In the genomic region with DNA sequence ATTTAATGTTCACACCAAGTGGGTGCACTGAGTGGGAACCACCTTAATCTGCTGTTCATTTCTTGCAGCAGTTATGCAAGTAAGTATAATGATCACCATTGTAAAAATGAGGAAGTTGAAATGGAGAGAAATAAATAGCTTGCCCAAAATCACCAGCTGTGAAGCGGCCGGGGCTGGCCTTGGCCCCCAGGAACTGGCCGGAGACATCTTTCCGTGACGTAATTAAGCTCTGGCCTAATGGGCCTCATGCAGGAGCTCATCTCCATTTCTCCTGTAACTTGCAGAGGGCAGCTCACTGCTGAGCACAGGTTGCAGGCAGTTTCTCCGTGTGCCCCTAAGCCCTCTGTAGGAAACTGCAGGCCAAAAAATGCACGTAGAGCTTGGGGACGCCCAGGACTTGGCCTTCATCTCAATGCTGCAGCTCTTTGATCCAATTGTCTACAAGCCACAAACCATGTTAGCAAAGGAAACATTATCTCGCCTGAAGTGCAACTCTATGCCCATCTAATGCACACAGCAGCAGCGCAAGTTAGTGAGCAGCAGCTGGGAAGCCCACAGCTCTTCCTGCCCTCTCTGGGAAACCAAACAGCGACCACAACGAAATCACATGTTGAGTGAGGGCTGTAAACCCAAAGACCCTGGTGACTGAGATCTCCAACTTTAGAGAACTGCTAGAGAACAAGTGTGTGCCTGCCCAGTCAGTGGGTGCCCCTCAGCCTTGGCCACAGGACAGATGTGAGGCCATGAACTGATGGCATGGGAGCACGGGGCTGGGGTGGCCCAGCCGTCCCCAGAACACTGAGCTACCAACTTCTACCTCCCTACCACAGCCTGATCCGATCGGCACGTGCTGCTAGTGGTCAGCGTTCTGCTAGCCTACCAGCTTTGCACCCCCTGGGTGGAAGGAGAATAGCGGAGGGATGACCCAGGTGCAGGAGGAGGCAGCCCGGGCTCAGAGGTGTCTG, we compare ENCODE assay signal across 9 cellular contexts. TPM values are rescaled to one million over a fixed set of nuclear protein-coding genes. Genes with fewer than 3 reads are reported as not detected.
A peak's percentile ranks its signal among the peaks of the same experiment; 100 is the strongest.
DNase-seq lines count a peak whose midpoint lies in the region; ATAC-seq and TF ChIP-seq lines count a peak whose summit lies in the region.
"Had no signal": no experiment of that assay in that cellular context is flagged by ENCODE, and none has a peak within 500 bp of the region (broad histone marks: within the 10 kb centered on the region; RNA-seq: fewer than 3 reads in every experiment).

No MANE protein-coding gene starts in this region.

- TF ChIP-seq CTCF in GM10266 (IDR thresholded peaks at IDR 0.05; ENCODE audit: control insufficient read depth, insufficient read depth, low read depth, missing control alignments) = no peak
- TF ChIP-seq CTCF in GM20000 (IDR thresholded peaks at IDR 0.05; ENCODE audit: extremely low read depth, missing control alignments) = no peak

- no peaks in the 10 kb centered on the region for H3K4me1 Mint-ChIP-seq in CD4-positive, alpha-beta memory T cell
- H3K4me1 Mint-ChIP-seq in activated T-helper 2 cell treated with anti-CD3 and anti-CD28 coated beads, Interferon-gamma antibody, Interleukin-2, Interleukin-4, amounts not matched to agents 10 μg/mL and 5 μg/mL and 100 μg/mL, durations not matched to agents 14 hours and 24 hours and 36 hours (ENCODE audit: low read depth) = no peaks in the 10 kb centered on the region

- intact Hi-C loops in CD4-positive, alpha-beta memory T cell (cut with micrococcal nuclease) = no loop called here
- intact Hi-C loops in activated T-helper 2 cell treated with anti-CD3 and anti-CD28 coated beads, Interferon-gamma antibody, Interleukin-2, Interleukin-4, amounts not matched to agents 10 μg/mL and 5 μg/mL and 100 μg/mL, durations not matched to agents 14 hours and 24 hours and 36 hours (cut with micrococcal nuclease) = no loop called here

- no peaks in the 10 kb centered on the region for H3K4me1 ChIP-seq in CD4-positive, alpha-beta memory T cell (ENCODE audit: insufficient read depth, low read length)

- H3K9me3 ChIP-seq in CD4-positive, alpha-beta memory T cell (ENCODE audit: control insufficient read depth in 1 of 2, low read length in 2 of 2) = no peaks in the 10 kb centered on the region

- no peak overlapping the region for H3K27ac Mint-ChIP-seq in CD4-positive, alpha-beta memory T cell
- no peak overlapping the region for H3K27ac Mint-ChIP-seq in activated T-helper 2 cell treated with anti-CD3 and anti-CD28 coated beads, Interferon-gamma antibody, Interleukin-2, Interleukin-4, amounts not matched to agents 10 μg/mL and 5 μg/mL and 100 μg/mL, durations not matched to agents 14 hours and 24 hours and 36 hours

- H3K36me3 Mint-ChIP-seq in CD4-positive, alpha-beta memory T cell = no peaks in the 10 kb centered on the region
- no peaks in the 10 kb centered on the region for H3K36me3 Mint-ChIP-seq in activated T-helper 2 cell treated with anti-CD3 and anti-CD28 coated beads, Interferon-gamma antibody, Interleukin-2, Interleukin-4, amounts not matched to agents 10 μg/mL and 5 μg/mL and 100 μg/mL, durations not matched to agents 14 hours and 24 hours and 36 hours (ENCODE audit: low read depth)

- CTCF ChIA-PET in CD4-positive, alpha-beta memory T cell (lab: Charles Lee; ENCODE audit: partially characterized antibody) = no interaction called here

- POLR2A ChIA-PET in CD4-positive, alpha-beta memory T cell (lab: Charles Lee; ENCODE audit: partially characterized antibody) = no interaction called here

- no peaks in the 10 kb centered on the region for H3K27me3 ChIP-seq in CD4-positive, alpha-beta memory T cell (ENCODE audit: insufficient read depth, low read length)

- H3K4me3 ChIP-seq in CD4-positive, alpha-beta memory T cell (ENCODE audit: low read length in 2 of 2) = no peak overlapping the region

- ATAC-seq in HG03457 (IDR thresholded peaks at IDR 0.05; ENCODE audit: unreplicated experiment) = peak; percentile 78
- ATAC-seq: Panc1 had no signal

- DNase-seq in GM10266 (ENCODE audit: extremely low spot score) (peak; percentile 69), GM20000 (ENCODE audit: low spot score) (peak; percentile 80), fibroblast of gingiva (ENCODE audit: low read depth) (peak; percentile 31), cerebellar nuclear complex (lab: John Stamatoyannopoulos, UW) (no peak), DMS 273 treated with DMSO at 0.1 percent for 48 hours (lab: John Stamatoyannopoulos, UW) (no peak)
- DNase-seq in CD4-positive, alpha-beta memory T cell = no peak
- DNase-seq in activated T-helper 2 cell treated with anti-CD3 and anti-CD28 coated beads, Interferon-gamma antibody, Interleukin-2, Interleukin-4, amounts not matched to agents 10 μg/mL and 5 μg/mL and 100 μg/mL, durations not matched to agents 14 hours and 24 hours and 36 hours (ENCODE audit: low spot score) = no peak

- H3K36me3 ChIP-seq in CD4-positive, alpha-beta memory T cell (ENCODE audit: insufficient read depth, low read length) = no peaks in the 10 kb centered on the region

- H3K27me3 Mint-ChIP-seq in CD4-positive, alpha-beta memory T cell = peaks cover 6 to 9% of the 10 kb centered on the region in 2 donors
- peaks cover 5% of the 10 kb centered on the region for H3K27me3 Mint-ChIP-seq in activated T-helper 2 cell treated with anti-CD3 and anti-CD28 coated beads, Interferon-gamma antibody, Interleukin-2, Interleukin-4, amounts not matched to agents 10 μg/mL and 5 μg/mL and 100 μg/mL, durations not matched to agents 14 hours and 24 hours and 36 hours (ENCODE audit: low read depth)

- no peaks in the 10 kb centered on the region for H3K9me3 Mint-ChIP-seq in CD4-positive, alpha-beta memory T cell
- no peaks in the 10 kb centered on the region for H3K9me3 Mint-ChIP-seq in activated T-helper 2 cell treated with anti-CD3 and anti-CD28 coated beads, Interferon-gamma antibody, Interleukin-2, Interleukin-4, amounts not matched to agents 10 μg/mL and 5 μg/mL and 100 μg/mL, durations not matched to agents 14 hours and 24 hours and 36 hours

- H3K4me3 Mint-ChIP-seq in CD4-positive, alpha-beta memory T cell = no peak overlapping the region
- no peak overlapping the region for H3K4me3 Mint-ChIP-seq in activated T-helper 2 cell treated with anti-CD3 and anti-CD28 coated beads, Interferon-gamma antibody, Interleukin-2, Interleukin-4, amounts not matched to agents 10 μg/mL and 5 μg/mL and 100 μg/mL, durations not matched to agents 14 hours and 24 hours and 36 hours (ENCODE audit: low read depth)

- no peak overlapping the region for H3K27ac ChIP-seq in CD4-positive, alpha-beta memory T cell (ENCODE audit: low read depth, low read length)

RNA-seq across cellular contexts. Expression of a gene that starts 28.8 kb away (rescaled TPM):
- total RNA-seq in CD4-positive, alpha-beta memory T cell = not detected
- polyA plus RNA-seq in CD4-positive, alpha-beta memory T cell = not detected
- not detected in 2 replicates for total RNA-seq in activated T-helper 2 cell treated with anti-CD3 and anti-CD28 coated beads, Interferon-gamma antibody, Interleukin-2, Interleukin-4, amounts not matched to agents 10 μg/mL and 5 μg/mL and 100 μg/mL, durations not matched to agents 14 hours and 24 hours and 36 hours

RNA-seq across cellular contexts. Expression of a gene that starts 42.6 kb away (rescaled TPM):
- 10 to 100 TPM; 28.1 to 29.2 TPM for total RNA-seq in CD4-positive, alpha-beta memory T cell
- 10 to 100 TPM; 14.6 to 16.0 TPM for polyA plus RNA-seq in CD4-positive, alpha-beta memory T cell
- 35.2 and 35.3 TPM in 2 replicates for total RNA-seq in activated T-helper 2 cell treated with anti-CD3 and anti-CD28 coated beads, Interferon-gamma antibody, Interleukin-2, Interleukin-4, amounts not matched to agents 10 μg/mL and 5 μg/mL and 100 μg/mL, durations not matched to agents 14 hours and 24 hours and 36 hours

Comparison
In these comparisons a context has a peak if more than half of its experiments do, and no peak if none do; other contexts are left out.
1. DNase-seq: peak in GM10266 (single experiment), GM20000 (single experiment) and fibroblast of gingiva (single experiment); none in CD4-positive, alpha-beta memory T cell (0 of 5), activated T-helper 2 cell treated with anti-CD3 and anti-CD28 coated beads, Interferon-gamma antibody, Interleukin-2, Interleukin-4, amounts not matched to agents 10 μg/mL and 5 μg/mL and 100 μg/mL, durations not matched to agents 14 hours and 24 hours and 36 hours (single experiment), cerebellar nuclear complex (0 of 2) and DMS 273 treated with DMSO at 0.1 percent for 48 hours (single experiment).